ENCODE assay signal across 30 cellular contexts in genomic region chr1:24074817-24075725, GRCh38. TPM values are rescaled to one million over a fixed set of nuclear protein-coding genes. Genes with fewer than 3 reads are reported as not detected.
DNase-seq lines count a peak whose midpoint lies in the region; ATAC-seq, FAIRE-seq and TF ChIP-seq lines count a peak whose summit lies in the region.
"Had no signal": no experiment of that assay in that cellular context is flagged by ENCODE, and none has a peak within 500 bp of the region (broad histone marks: within the 10 kb centered on the region; RNA-seq: fewer than 3 reads in every experiment).

No MANE protein-coding gene starts in this region.

- H3K4me1 ChIP-seq in PC-3 (ENCODE audit: insufficient read depth, low read length) (no peaks in the 10 kb centered on the region; the same call in 1 of the 2 replicates), kidney (ENCODE audit: control insufficient read depth in 1 of 2, insufficient read depth in 1 of 2, low read depth in 1 of 2, low read length in 2 of 2) (peaks cover 0 to 2% of the 10 kb centered on the region in 2 donors)

- CTCF ChIA-PET in PC-3 (lab: Charles Lee): no interaction called here
- CTCF ChIA-PET in T-cell (lab: Charles Lee): interaction anchor here in 1 of 2 donors (0.6 kb wide), 1 partner anchor 11 kb away, joined by 3 read pairs; no protein-coding TSS in a partner anchor

- no peaks in the 10 kb centered on the region for H3K27me3 ChIP-seq in PC-3 (ENCODE audit: low read length)
- H3K27me3 ChIP-seq: body of pancreas, esophagus muscularis mucosa, gastroesophageal sphincter, Peyer's patch, suprapubic skin had no signal

- intact Hi-C loops in PC-3 (cut with micrococcal nuclease): loop anchor here (5.0 kb wide), 2 partner anchors 112 to 317 kb away; partner anchors contain the start of gene IFNLR1
- intact Hi-C loops in kidney (cut with DNase I): no loop called here

- H3K9ac ChIP-seq in PC-3 (ENCODE audit: low read length) (no peak overlapping the region), kidney (ENCODE audit: low read length in 2 of 2) (no peak overlapping the region)

- FAIRE-seq in kidney (lab: Jason Lieb, UNC): no peak
- FAIRE-seq: GM12891, GM19239, islet of Langerhans had no signal

- POLR2A ChIA-PET in PC-3 (lab: Charles Lee; ENCODE audit: unreplicated experiment) (no interaction called here), T-cell (lab: Charles Lee) (no interaction called here)

- TF ChIP-seq CTCF in 22Rv1 (IDR thresholded peaks at IDR 0.05) (peak; percentile 7; the same call in 1 of the 2 replicates), PC-3 (conservative IDR thresholded peaks at IDR 0.05; ENCODE audit: low read depth, low read length) (peak; percentile 27; the same call in 1 of the 2 replicates), kidney (IDR thresholded peaks at IDR 0.05; ENCODE audit: borderline replicate concordance, extremely low read depth, insufficient read depth) (no peak)

- no peak overlapping the region for H3K4me2 ChIP-seq in PC-3 (ENCODE audit: low read length)
- H3K4me2 ChIP-seq: smooth muscle cell had no signal

- H3K36me3 ChIP-seq in PC-3 (ENCODE audit: low read depth, low read length) (no peaks in the 10 kb centered on the region), kidney (ENCODE audit: control insufficient read depth in 1 of 2, insufficient read depth in 2 of 2, low read length in 2 of 2) (no peaks in the 10 kb centered on the region)
- H3K36me3 ChIP-seq: gastroesophageal sphincter, Peyer's patch, suprapubic skin had no signal

- no peak overlapping the region for H3K27ac Mint-ChIP-seq in T-cell
- H3K27ac Mint-ChIP-seq: activated CD8-positive, alpha-beta T cell treated with anti-CD3 and anti-CD28 coated beads, Interleukin-2, amount 10 ng/mL, durations not matched to agents 7 days and 5 days; activated naive CD8-positive, alpha-beta T cell treated with anti-CD3 and anti-CD28 coated beads, Interleukin-2, amount 50 U/mL, for 24 hours; CD4-positive, CD25-positive, alpha-beta regulatory T cell; memory B cell; stimulated activated memory B cell treated with anti-CD40 and anti-IgM and Interleukin-4, amounts not matched to agents 10 μg/mL and 1 μg/mL and 100 μg/mL, for 72 hours had no signal

- DNase-seq in ELR (ENCODE audit: low read depth) (peak; percentile 8), PC-3 (peak; percentile 14), kidney (peak; percentile 30), T-cell (no peak)
- DNase-seq: activated CD8-positive, alpha-beta T cell treated with anti-CD3 and anti-CD28 coated beads, Interleukin-2, amount 10 ng/mL, durations not matched to agents 7 days and 5 days; activated gamma-delta T cell; activated naive CD8-positive, alpha-beta T cell treated with anti-CD3 and anti-CD28 coated beads, Interleukin-2, amount 50 U/mL, for 24 hours; body of pancreas; CD4-positive, CD25-positive, alpha-beta regulatory T cell; DMS79 treated with DMSO at 0.1 percent for 48 hours; effector memory CD4-positive, alpha-beta T cell; IMR-90; NCI-H1694 treated with DMSO at 0.1 percent for 48 hours; NCI-H446 treated with DMSO at 0.1 percent for 48 hours; NK-92 treated with Interleukin-12 subunit alpha and Interleukin-12 subunit beta, amount 100 ng/mL, for 24 hours; Peyer's patch had no signal

- peak; percentile 42; the same call in 1 of the 2 replicates for ATAC-seq in PC-3
- ATAC-seq in HG03442 (IDR thresholded peaks at IDR 0.05; ENCODE audit: unreplicated experiment): no peak
- ATAC-seq in T-cell (replicated peaks in 1 of 4): no peak
- ATAC-seq in HG03095 (IDR thresholded peaks at IDR 0.05; ENCODE audit: unreplicated experiment): no peak
- ATAC-seq: activated CD4-positive, CD25-positive, alpha-beta regulatory T cell treated with anti-CD3 and anti-CD28 coated beads, Interleukin-2, amount 50 U/mL, for 24 hours; activated CD8-positive, alpha-beta T cell treated with anti-CD3 and anti-CD28 coated beads, Interleukin-2, amount 10 ng/mL, durations not matched to agents 7 days and 5 days; activated naive CD8-positive, alpha-beta T cell treated with anti-CD3 and anti-CD28 coated beads, Interleukin-2, amount 50 U/mL, for 24 hours; body of pancreas; gastroesophageal sphincter; stimulated activated memory B cell treated with anti-CD40 and anti-IgM and Interleukin-4, amounts not matched to agents 10 μg/mL and 1 μg/mL and 100 μg/mL, for 72 hours had no signal

- H3K27ac ChIP-seq in 22Rv1 (no peak overlapping the region), PC-3 (ENCODE audit: low read length) (no peak overlapping the region), kidney (ENCODE audit: low read depth in 2 of 2, low read length in 2 of 2) (no peak overlapping the region)
- H3K27ac ChIP-seq: body of pancreas, esophagus muscularis mucosa, gastroesophageal sphincter, HL-60, Peyer's patch, suprapubic skin had no signal

- H3K27me3 Mint-ChIP-seq in T-cell: peaks cover 0 to 4% of the 10 kb centered on the region in 2 donors
- H3K27me3 Mint-ChIP-seq: stimulated activated memory B cell treated with anti-CD40 and anti-IgM and Interleukin-4, amounts not matched to agents 10 μg/mL and 1 μg/mL and 100 μg/mL, for 72 hours had no signal

- peaks cover 0 to 4% (median 2%) of the 10 kb centered on the region in 3 donors for H3K4me1 Mint-ChIP-seq in T-cell
- H3K4me1 Mint-ChIP-seq: memory B cell had no signal

- no peaks in the 10 kb centered on the region for H3K9me2 ChIP-seq in PC-3 (replicated peaks; ENCODE audit: low read length)

- H3K4me3 ChIP-seq in PC-3 (ENCODE audit: low read length) (no peak overlapping the region), kidney (ENCODE audit: low read length in 2 of 2) (no peak overlapping the region)
- H3K4me3 ChIP-seq: body of pancreas, esophagus muscularis mucosa, gastroesophageal sphincter, Peyer's patch, smooth muscle cell, suprapubic skin had no signal

- H3K79me2 ChIP-seq in PC-3 (ENCODE audit: low read length): no peaks in the 10 kb centered on the region

- no peaks in the 10 kb centered on the region for H3K36me3 Mint-ChIP-seq in T-cell
- H3K36me3 Mint-ChIP-seq: CD4-positive, CD25-positive, alpha-beta regulatory T cell; memory B cell; stimulated activated memory B cell treated with anti-CD40 and anti-IgM and Interleukin-4, amounts not matched to agents 10 μg/mL and 1 μg/mL and 100 μg/mL, for 72 hours had no signal

- H3F3A ChIP-seq in PC-3 (ENCODE audit: low read length, unreplicated experiment): no peaks in the 10 kb centered on the region

- no TSS peak for BruUV-seq in PC-3 (replicated peaks; lab: Mats Ljungman, UMichigan)

- H4K20me1 ChIP-seq in PC-3 (ENCODE audit: low read length): no peaks in the 10 kb centered on the region

- H3K9me3 ChIP-seq in PC-3 (ENCODE audit: low read length) (no peaks in the 10 kb centered on the region), kidney (ENCODE audit: control insufficient read depth in 1 of 2, low read length in 2 of 2) (no peaks in the 10 kb centered on the region)
- H3K9me3 ChIP-seq: body of pancreas, esophagus muscularis mucosa, gastroesophageal sphincter, Peyer's patch, suprapubic skin had no signal

- no peaks in the 10 kb centered on the region for H3K9me3 Mint-ChIP-seq in T-cell
- H3K9me3 Mint-ChIP-seq: activated naive CD8-positive, alpha-beta T cell treated with anti-CD3 and anti-CD28 coated beads, Interleukin-2, amount 50 U/mL, for 24 hours; memory B cell; stimulated activated memory B cell treated with anti-CD40 and anti-IgM and Interleukin-4, amounts not matched to agents 10 μg/mL and 1 μg/mL and 100 μg/mL, for 72 hours had no signal

- H3K4me3 Mint-ChIP-seq in T-cell: no peak overlapping the region
- H3K4me3 Mint-ChIP-seq: activated CD8-positive, alpha-beta T cell treated with anti-CD3 and anti-CD28 coated beads, Interleukin-2, amount 10 ng/mL, durations not matched to agents 7 days and 5 days; activated naive CD8-positive, alpha-beta T cell treated with anti-CD3 and anti-CD28 coated beads, Interleukin-2, amount 50 U/mL, for 24 hours; memory B cell; stimulated activated memory B cell treated with anti-CD40 and anti-IgM and Interleukin-4, amounts not matched to agents 10 μg/mL and 1 μg/mL and 100 μg/mL, for 72 hours had no signal

- no peak overlapping the region for H2AFZ ChIP-seq in PC-3 (ENCODE audit: low read length)

RNA-seq across cellular contexts. Expression of gene MYOM3, which starts 36.9 kb away (rescaled TPM):
- total RNA-seq in PC-3 (2014; rRNA removed): 0.04 and 0.12 TPM in 2 replicates
- total RNA-seq in kidney: 13.5 TPM
- 20.5 TPM for polyA plus RNA-seq in kidney (ENCODE audit: insufficient read depth, low read depth, low replicate concordance)
- total RNA-seq in T-cell: not detected
- total RNA-seq: activated CD8-positive, alpha-beta T cell treated with anti-CD3 and anti-CD28 coated beads, Interleukin-2, amount 10 ng/mL, durations not matched to agents 7 days and 5 days; CD4-positive, CD25-positive, alpha-beta regulatory T cell; IMR-90 had no signal
- polyA plus RNA-seq: CD4-positive, CD25-positive, alpha-beta regulatory T cell had no signal

Comparison
In these comparisons a context has a peak if more than half of its experiments do, and no peak if none do; other contexts are left out.
1. DNase-seq: peak in ELR (single experiment), PC-3 (single experiment) and kidney (single experiment); none in T-cell (0 of 34).
2. RNA of gene MYOM3, which starts 36.9 kb away (total RNA-seq): 13.5 TPM in kidney (single experiment); 0.04 to 0.12 TPM in PC-3 and not detected in T-cell; every median in the first group is over 10 times any median in the second.